ENCODE assay signal across 13 cellular contexts in the genomic region with DNA sequence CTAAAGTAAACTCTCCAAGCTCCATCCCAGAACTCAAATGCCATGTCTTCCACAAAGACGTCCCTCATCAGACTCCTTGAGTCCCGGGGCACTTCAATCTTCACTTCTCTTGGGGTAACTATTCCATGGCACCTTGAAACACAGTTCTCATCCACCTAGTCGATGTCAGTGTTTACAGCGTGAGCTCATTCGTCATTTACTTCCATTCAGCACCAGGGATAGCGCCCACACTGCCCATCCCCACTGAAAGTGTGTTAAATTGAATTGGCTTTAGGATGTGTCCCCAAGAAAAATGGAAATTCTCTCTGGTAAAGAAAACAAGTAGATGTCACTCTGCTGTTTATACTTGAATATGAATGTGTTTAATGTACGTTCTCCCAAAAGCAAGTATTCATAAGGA. TPM values are rescaled to one million over a fixed set of nuclear protein-coding genes. Genes with fewer than 3 reads are reported as not detected.
DNase-seq lines count a peak whose midpoint lies in the region; ATAC-seq and TF ChIP-seq lines count a peak whose summit lies in the region.
"Had no signal": no experiment of that assay in that cellular context is flagged by ENCODE, and none has a peak within 500 bp of the region (broad histone marks: within the 10 kb centered on the region; RNA-seq: fewer than 3 reads in every experiment).

No MANE protein-coding gene starts in this region.

- no peaks in the 10 kb centered on the region for H3K9me3 Mint-ChIP-seq in activated CD4-positive, alpha-beta T cell treated with anti-CD3 and anti-CD28 coated beads, Interleukin-2, amount 10 ng/mL, durations not matched to agents 24 days and 14 days
- H3K9me3 Mint-ChIP-seq in progenitor cell of endocrine pancreas (ENCODE audit: low read depth), result no peaks in the 10 kb centered on the region

- TF ChIP-seq CTCF in progenitor cell of endocrine pancreas (IDR thresholded peaks at IDR 0.05; ENCODE audit: unreplicated experiment), result no peak

- H3K27ac Mint-ChIP-seq in activated CD4-positive, alpha-beta T cell treated with anti-CD3 and anti-CD28 coated beads, Interleukin-2, amount 10 ng/mL, durations not matched to agents 24 days and 14 days, result no peak overlapping the region
- H3K27ac Mint-ChIP-seq in progenitor cell of endocrine pancreas, result no peak overlapping the region

- intact Hi-C loops in activated CD4-positive, alpha-beta T cell treated with anti-CD3 and anti-CD28 coated beads, Interleukin-2, amount 10 ng/mL, durations not matched to agents 24 days and 14 days (cut with micrococcal nuclease), result no loop called here

- ATAC-seq in GM21447 (IDR thresholded peaks at IDR 0.05; ENCODE audit: unreplicated experiment), result no peak

- no peaks in the 10 kb centered on the region for H3K4me1 Mint-ChIP-seq in activated CD4-positive, alpha-beta T cell treated with anti-CD3 and anti-CD28 coated beads, Interleukin-2, amount 10 ng/mL, durations not matched to agents 24 days and 14 days
- H3K4me1 Mint-ChIP-seq in progenitor cell of endocrine pancreas (ENCODE audit: low read depth), result no peaks in the 10 kb centered on the region

- H3K27me3 Mint-ChIP-seq in activated CD4-positive, alpha-beta T cell treated with anti-CD3 and anti-CD28 coated beads, Interleukin-2, amount 10 ng/mL, durations not matched to agents 24 days and 14 days, result no peaks in the 10 kb centered on the region
- peaks cover 12% of the 10 kb centered on the region for H3K27me3 Mint-ChIP-seq in progenitor cell of endocrine pancreas

- DNase-seq in activated CD4-positive, alpha-beta T cell treated with anti-CD3 and anti-CD28 coated beads, Interleukin-2, amount 10 ng/mL, durations not matched to agents 24 days and 14 days, result peak; percentile 68
- no peak for DNase-seq in activated CD4-positive, alpha-beta T cell treated with anti-CD3 and anti-CD28 coated beads, Interleukin-2, amount 50 U/mL, for 4 hours
- DNase-seq in ecto neural progenitor cell (ENCODE audit: low spot score) (peak; percentile 59), progenitor cell of endocrine pancreas (ENCODE audit: low spot score, unreplicated experiment) (peak; percentile 52)
- DNase-seq in stimulated activated CD4-positive, alpha-beta T cell treated with anti-CD3 and anti-CD28 coated beads, Interleukin-4, amount 100 ng/mL, for 24 hours, result no peak
- no peak for DNase-seq in stimulated activated naive CD4-positive, alpha-beta T cell treated with Interleukin-2 at 50 U/mL for 16 hours (lab: John Stamatoyannopoulos, UW)
- DNase-seq: activated effector memory CD4-positive, alpha-beta T cell treated with anti-CD3 and anti-CD28 coated beads, Interleukin-2, amount 50 U/mL, for 16 hours; effector memory CD4-positive, alpha-beta T cell; NCI-H524 treated with DMSO at 0.1 percent for 48 hours; T-helper 9 cell; transverse colon had no signal

- H3K4me3 Mint-ChIP-seq in activated CD4-positive, alpha-beta T cell treated with anti-CD3 and anti-CD28 coated beads, Interleukin-2, amount 10 ng/mL, durations not matched to agents 24 days and 14 days, result no peak overlapping the region
- H3K4me3 Mint-ChIP-seq in progenitor cell of endocrine pancreas (ENCODE audit: low read depth), result no peak overlapping the region

- H3K36me3 Mint-ChIP-seq in activated CD4-positive, alpha-beta T cell treated with anti-CD3 and anti-CD28 coated beads, Interleukin-2, amount 10 ng/mL, durations not matched to agents 24 days and 14 days (ENCODE audit: low read depth), result no peaks in the 10 kb centered on the region
- no peaks in the 10 kb centered on the region for H3K36me3 Mint-ChIP-seq in progenitor cell of endocrine pancreas (ENCODE audit: insufficient read depth)

TF ChIP-seq in PFSK-1, 5 proteins besides CTCF, POLR2A, EP300 and RAD21:
- TF ChIP-seq SIN3A (IDR thresholded peaks at IDR 0.05; ENCODE audit: borderline replicate concordance, insufficient read depth, low read length), result no peak
- no peak for TF ChIP-seq TAF1 (IDR thresholded peaks at IDR 0.05; ENCODE audit: borderline replicate concordance, insufficient read depth, low read length)
- TF ChIP-seq FOXP2 (optimal IDR thresholded peaks at IDR 0.05; ENCODE audit: borderline replicate concordance, extremely low read depth, extremely low read length, insufficient read depth), result no peak
- no peak for TF ChIP-seq POLR2AphosphoS5 (IDR thresholded peaks at IDR 0.05; ENCODE audit: low read depth, low read length)
- TF ChIP-seq REST (IDR thresholded peaks at IDR 0.05; ENCODE audit: insufficient read depth in 1 of 2, low read depth in 2 of 2, low read length in 2 of 2), result peak; percentile 90 to 98

RNA-seq across cellular contexts. Expression of gene KCNK15, which starts 31.3 kb away (rescaled TPM):
- 0.44 and 0.76 TPM in 2 replicates for total RNA-seq in activated CD4-positive, alpha-beta T cell treated with anti-CD3 and anti-CD28 coated beads, Interleukin-2, amount 10 ng/mL, durations not matched to agents 24 days and 14 days
- not detected for polyA plus RNA-seq in PFSK-1 (2012; ENCODE audit: insufficient read length, low read depth)
- 0.22 and 0.27 TPM in 2 replicates for total RNA-seq in progenitor cell of endocrine pancreas

RNA-seq across cellular contexts. Expression of gene RIMS4, which starts 33.4 kb away (rescaled TPM):
- not detected in 2 replicates for total RNA-seq in activated CD4-positive, alpha-beta T cell treated with anti-CD3 and anti-CD28 coated beads, Interleukin-2, amount 10 ng/mL, durations not matched to agents 24 days and 14 days
- polyA plus RNA-seq in PFSK-1 (2012; ENCODE audit: insufficient read length, low read depth), result not detected
- 6.3 and 8.2 TPM in 2 replicates for total RNA-seq in progenitor cell of endocrine pancreas

Comparison
In these comparisons a context has a peak if more than half of its experiments do, and no peak if none do; other contexts are left out.
1. DNase-seq: peak in activated CD4-positive, alpha-beta T cell treated with anti-CD3 and anti-CD28 coated beads, Interleukin-2, amount 10 ng/mL, durations not matched to agents 24 days and 14 days (single experiment), ecto neural progenitor cell (single experiment) and progenitor cell of endocrine pancreas (single experiment); none in activated CD4-positive, alpha-beta T cell treated with anti-CD3 and anti-CD28 coated beads, Interleukin-2, amount 50 U/mL, for 4 hours (0 of 2), stimulated activated CD4-positive, alpha-beta T cell treated with anti-CD3 and anti-CD28 coated beads, Interleukin-4, amount 100 ng/mL, for 24 hours (single experiment) and stimulated activated naive CD4-positive, alpha-beta T cell treated with Interleukin-2 at 50 U/mL for 16 hours (single experiment).